13 cellular contexts compared by ENCODE assay signal in the genomic region with DNA sequence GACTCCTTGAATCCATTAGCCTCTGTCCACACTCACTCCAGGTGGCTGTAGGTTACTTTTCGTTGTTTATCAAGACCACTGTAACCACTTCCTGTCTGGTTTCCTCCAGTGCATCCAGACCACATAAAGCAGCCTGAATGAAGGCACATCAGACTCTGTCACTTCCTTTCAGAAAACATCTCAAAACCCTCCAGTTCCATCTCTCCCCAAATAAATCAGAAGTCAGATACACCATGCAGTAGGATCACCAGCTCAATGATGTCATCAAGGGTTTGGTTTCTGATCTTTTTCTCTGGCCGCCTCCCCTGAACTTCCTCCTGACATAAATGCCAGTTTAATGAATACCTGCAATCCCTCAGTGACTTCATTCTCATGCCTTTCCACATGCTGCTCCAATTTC.
A peak's percentile ranks its signal among the peaks of the same experiment; 100 is the strongest.
DNase-seq lines count a peak whose midpoint lies in the region; ATAC-seq and TF ChIP-seq lines count a peak whose summit lies in the region.
"Had no signal": no experiment of that assay in that cellular context is flagged by ENCODE, and none has a peak within 500 bp of the region (broad histone marks: within the 10 kb centered on the region; RNA-seq: fewer than 3 reads in every experiment).

No MANE protein-coding gene starts in this region.

- H3K4me1 ChIP-seq in left lung, result no peaks in the 10 kb centered on the region

- no peaks in the 10 kb centered on the region for H3K36me3 ChIP-seq in left lung
- H3K36me3 ChIP-seq: esophagus squamous epithelium had no signal

- TF ChIP-seq CTCF in epithelial cell of esophagus (IDR thresholded peaks at IDR 0.05; ENCODE audit: insufficient read depth, low read depth, low read length, missing control alignments) (no peak), left lung (IDR thresholded peaks at IDR 0.05) (no peak), CD14-positive monocyte (IDR thresholded peaks at IDR 0.05) (no peak)

- no peaks in the 10 kb centered on the region for H3K27me3 ChIP-seq in left lung
- H3K27me3 ChIP-seq: esophagus squamous epithelium had no signal

- H3K4me3 Mint-ChIP-seq in activated CD8-positive, alpha-beta memory T cell treated with anti-CD3 and anti-CD28 coated beads, Interleukin-2, amount 10 ng/mL, durations not matched to agents 7 days and 5 days, result no peak overlapping the region
- no peak overlapping the region for H3K4me3 Mint-ChIP-seq in CD14-positive monocyte
- H3K4me3 Mint-ChIP-seq: activated CD4-positive, alpha-beta T cell treated with anti-CD3 and anti-CD28 coated beads for 36 hours had no signal

- no peaks in the 10 kb centered on the region for H3K9me3 ChIP-seq in left lung
- H3K9me3 ChIP-seq: esophagus squamous epithelium had no signal

- CTCF ChIA-PET in activated CD8-positive, alpha-beta memory T cell treated with anti-CD3 and anti-CD28 coated beads, Interleukin-2, amount 10 ng/mL, durations not matched to agents 7 days and 5 days (lab: Charles Lee), result no interaction called here

- H3K4me1 Mint-ChIP-seq in activated CD8-positive, alpha-beta memory T cell treated with anti-CD3 and anti-CD28 coated beads, Interleukin-2, amount 10 ng/mL, durations not matched to agents 7 days and 5 days, result peaks cover 7% of the 10 kb centered on the region
- H3K4me1 Mint-ChIP-seq in CD14-positive monocyte, result peaks cover 2% of the 10 kb centered on the region

- no peak overlapping the region for H3K27ac ChIP-seq in left lung
- H3K27ac ChIP-seq: esophagus squamous epithelium had no signal

- peak; percentile 58 for DNase-seq in epithelial cell of esophagus (ENCODE audit: low read depth)
- DNase-seq in activated CD8-positive, alpha-beta memory T cell treated with anti-CD3 and anti-CD28 coated beads, Interleukin-2, amount 10 ng/mL, durations not matched to agents 7 days and 5 days, result no peak
- DNase-seq in left lung, result no peak
- DNase-seq in NK-92 treated with Interleukin-12 subunit alpha and Interleukin-12 subunit beta, amount 100 ng/mL, for 24 hours (lab: John Stamatoyannopoulos, UW), result no peak
- DNase-seq in CD14-positive monocyte (ENCODE audit: low spot score), result no peak
- DNase-seq: activated CD4-positive, alpha-beta T cell treated with anti-CD3 and anti-CD28 coated beads for 36 hours; esophagus squamous epithelium; NCI-H1092; retina had no signal

- intact Hi-C loops in left lung (cut with DNase I), result no loop called here
- intact Hi-C loops in CD14-positive monocyte (cut with micrococcal nuclease), result no loop called here

- H3K36me3 Mint-ChIP-seq in activated CD8-positive, alpha-beta memory T cell treated with anti-CD3 and anti-CD28 coated beads, Interleukin-2, amount 10 ng/mL, durations not matched to agents 7 days and 5 days, result no peaks in the 10 kb centered on the region
- no peaks in the 10 kb centered on the region for H3K36me3 Mint-ChIP-seq in CD14-positive monocyte

- H3K27me3 Mint-ChIP-seq in activated CD8-positive, alpha-beta memory T cell treated with anti-CD3 and anti-CD28 coated beads, Interleukin-2, amount 10 ng/mL, durations not matched to agents 7 days and 5 days, result no peaks in the 10 kb centered on the region
- H3K27me3 Mint-ChIP-seq in CD14-positive monocyte (ENCODE audit: low read depth in 3 of 3), result peaks cover 0 to 2% (median 1%) of the 10 kb centered on the region in 3 donors

- ATAC-seq in GM18502 (IDR thresholded peaks at IDR 0.05; ENCODE audit: poor library complexity, unreplicated experiment) (peak; percentile 80), GM21423 (IDR thresholded peaks at IDR 0.05; ENCODE audit: unreplicated experiment) (peak; percentile 88), HG03354 (IDR thresholded peaks at IDR 0.05; ENCODE audit: poor library complexity, severe bottlenecking, unreplicated experiment) (peak; percentile 97), left lung (no peak)
- ATAC-seq in activated CD8-positive, alpha-beta memory T cell treated with anti-CD3 and anti-CD28 coated beads, Interleukin-2, amount 10 ng/mL, durations not matched to agents 7 days and 5 days, result no peak
- ATAC-seq: activated CD4-positive, alpha-beta T cell treated with anti-CD3 and anti-CD28 coated beads for 36 hours; HCT116 had no signal

- H3K4me3 ChIP-seq in epithelial cell of esophagus (ENCODE audit: low read length) (no peak overlapping the region), left lung (no peak overlapping the region)
- H3K4me3 ChIP-seq: esophagus squamous epithelium had no signal

- H3K9me3 Mint-ChIP-seq in activated CD8-positive, alpha-beta memory T cell treated with anti-CD3 and anti-CD28 coated beads, Interleukin-2, amount 10 ng/mL, durations not matched to agents 7 days and 5 days (ENCODE audit: low read depth), result no peaks in the 10 kb centered on the region
- peaks cover 0 to 3% (median 2%) of the 10 kb centered on the region in 7 donors for H3K9me3 Mint-ChIP-seq in CD14-positive monocyte

- H3K27ac Mint-ChIP-seq in activated CD8-positive, alpha-beta memory T cell treated with anti-CD3 and anti-CD28 coated beads, Interleukin-2, amount 10 ng/mL, durations not matched to agents 7 days and 5 days, result no peak overlapping the region
- peak overlapping the region in 1 of 7 donors; percentile 12 for H3K27ac Mint-ChIP-seq in CD14-positive monocyte
- H3K27ac Mint-ChIP-seq: activated CD4-positive, alpha-beta T cell treated with anti-CD3 and anti-CD28 coated beads for 36 hours had no signal

Comparison
In these comparisons a context has a peak if more than half of its experiments do, and no peak if none do; other contexts are left out.
1. ATAC-seq: peak in GM18502 (single experiment), GM21423 (single experiment) and HG03354 (single experiment); none in activated CD8-positive, alpha-beta memory T cell treated with anti-CD3 and anti-CD28 coated beads, Interleukin-2, amount 10 ng/mL, durations not matched to agents 7 days and 5 days (single experiment) and left lung (single experiment).